Comparison of ENCODE assay signal across 15 cellular contexts in the genomic region with DNA sequence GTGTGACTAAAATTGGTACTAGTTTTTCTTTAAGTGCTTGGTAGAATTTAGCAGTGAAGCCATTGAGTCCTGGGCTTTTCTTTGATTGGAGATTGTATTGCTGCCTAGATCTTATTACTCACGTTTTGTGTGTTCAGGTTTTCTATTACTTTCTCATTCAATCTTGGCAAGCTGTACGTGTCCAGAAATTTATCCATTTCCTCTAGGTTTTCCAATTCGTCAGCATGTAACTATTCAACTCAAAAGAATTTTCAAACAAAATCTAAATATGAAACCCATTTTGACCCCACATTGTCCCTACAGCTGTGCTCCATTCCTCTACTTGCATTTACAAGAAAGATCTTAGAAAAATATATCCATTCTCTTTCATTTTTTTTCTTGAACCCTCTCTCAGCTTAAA.
DNase-seq lines count a peak whose midpoint lies in the region; ATAC-seq and TF ChIP-seq lines count a peak whose summit lies in the region.
"Had no signal": no experiment of that assay in that cellular context is flagged by ENCODE, and none has a peak within 500 bp of the region (broad histone marks: within the 10 kb centered on the region; RNA-seq: fewer than 3 reads in every experiment).

No MANE protein-coding gene starts in this region.

- H3K4me3 ChIP-seq in SK-N-SH (ENCODE audit: low read depth in 2 of 2, low read length in 1 of 2) (no peak overlapping the region), IMR-90 (ENCODE audit: insufficient read depth, low read depth, low read length) (no peak overlapping the region)

- ATAC-seq in SK-N-SH treated with all-trans-retinoic acid at 6 μM for 48 hours (no peak; the same call in 2 of the 3 replicates), IMR-90 (ENCODE audit: low read depth) (peak; percentile 81), HG02571 (IDR thresholded peaks at IDR 0.05; ENCODE audit: unreplicated experiment) (no peak)
- ATAC-seq in activated CD4-positive, CD25-positive, alpha-beta regulatory T cell treated with anti-CD3 and anti-CD28 coated beads, Interleukin-2, amount 50 U/mL, for 24 hours: no peak
- ATAC-seq: HCT116, HepG2 had no signal

- dilution Hi-C loops in IMR-90 (cut with HindIII; ENCODE audit: low sequenced_read_pairs, unreplicated experiment): no loop called here

- in situ Hi-C loops in IMR-90 (cut with MboI; ENCODE audit: low sequenced_read_pairs): no loop called here

- no peaks in the 10 kb centered on the region for H3K9me2 ChIP-seq in SK-N-SH

- no peak overlapping the region for H3K56ac ChIP-seq in IMR-90 (ENCODE audit: extremely low read depth, insufficient read depth, low read length)

- H2BK20ac ChIP-seq in IMR-90 (ENCODE audit: low read depth, low read length): peak overlapping the region; percentile 15; the same call in 1 of the 2 replicates

- H3K4ac ChIP-seq in IMR-90 (ENCODE audit: low read depth, low read length): no peak overlapping the region; the same call in 1 of the 2 replicates

- H3K79me2 ChIP-seq in SK-N-SH (ENCODE audit: insufficient read depth): no peaks in the 10 kb centered on the region

- H3K9ac ChIP-seq in SK-N-SH (no peak overlapping the region), IMR-90 (ENCODE audit: low read depth, low read length) (no peak overlapping the region)

- H2BK5ac ChIP-seq in IMR-90 (ENCODE audit: low read depth, low read length, poor library complexity, severe bottlenecking): peak overlapping the region; percentile 81

- H3K14ac ChIP-seq in IMR-90 (replicated peaks; ENCODE audit: low read depth, low read length): no peak overlapping the region

- BruUV-seq in IMR-90 (replicated peaks; lab: Mats Ljungman, UMichigan): no TSS peak

- H2AK5ac ChIP-seq in IMR-90 (ENCODE audit: low read depth, low read length): no peak overlapping the region

- 6% methylated on average over 3 of the region's 3 CpGs for WGBS in SK-N-SH (ENCODE audit: low lambda C conversion rate)
- 17% methylated on average over 1 of the region's 3 CpGs; no CpG with 5 or more reads in 1 of the 2 experiments for WGBS in IMR-90 (ENCODE audit: extremely low coverage in 2 of 2, insufficient read length in 1 of 2), 2 experiments

- no peaks in the 10 kb centered on the region for H3K9me1 ChIP-seq in IMR-90 (ENCODE audit: insufficient read depth, low read length)

- no peaks in the 10 kb centered on the region for H3K79me1 ChIP-seq in IMR-90 (ENCODE audit: low read depth in 1 of 2, low read length in 2 of 2)

- H3K36me3 ChIP-seq in SK-N-SH (replicated peaks in 1 of 2; ENCODE audit: control insufficient read depth in 1 of 2, insufficient read depth in 2 of 2, low read length in 1 of 2) (no peaks in the 10 kb centered on the region), IMR-90 (ENCODE audit: control insufficient read depth, insufficient read depth, low read length) (no peaks in the 10 kb centered on the region)

- TF ChIP-seq RAD21 in SK-N-SH (IDR thresholded peaks at IDR 0.05; ENCODE audit: low read length): no peak
- TF ChIP-seq RAD21 in IMR-90 (IDR thresholded peaks at IDR 0.05; ENCODE audit: low read length): no peak

- H2BK15ac ChIP-seq in IMR-90 (ENCODE audit: low read depth, low read length): 0 out of 3 replicates have a peak overlapping the region, but pooled peaks have one; percentile 68

- H2AFZ ChIP-seq in SK-N-SH (ENCODE audit: low read depth) (peak overlapping the region; percentile 58), IMR-90 (replicated peaks; ENCODE audit: low read length, poor library complexity) (no peak overlapping the region)

- CTCF ChIA-PET in SK-N-SH (lab: Yijun Ruan, JAX) (no interaction called here), IMR-90 (lab: Yijun Ruan, JAX) (no interaction called here)

- no peak overlapping the region for H3K27ac ChIP-seq in SK-N-SH (ENCODE audit: low read depth in 2 of 2, low read length in 1 of 2)
- H3K27ac ChIP-seq in IMR-90 (ENCODE audit: insufficient read depth, low read length): peak overlapping the region; percentile 52; the same call in 1 of the 2 replicates
- H3K27ac ChIP-seq: 22Rv1 had no signal

- no peak for DNase-seq in SK-N-SH
- DNase-seq in IMR-90: peak; percentile 90
- peak; percentile 63 for DNase-seq in fibroblast of peridontal ligament (ENCODE audit: extremely low read depth)
- DNase-seq in stromal cell of bone marrow (ENCODE audit: low read depth): peak; percentile 6
- DNase-seq in OCI-M2 (lab: John Stamatoyannopoulos, UW; ENCODE audit: unreplicated experiment): no peak
- DNase-seq: C1 segment of cervical spinal cord; Calu3; CD4-positive, alpha-beta T cell; DMS 273 treated with DMSO at 0.1 percent for 48 hours had no signal

- peak overlapping the region; percentile 92; the same call in 1 of the 2 replicates for H2BK120ac ChIP-seq in IMR-90 (ENCODE audit: low read depth, low read length)

- H3K9me3 ChIP-seq in SK-N-SH (no peaks in the 10 kb centered on the region), IMR-90 (ENCODE audit: control insufficient read depth, insufficient read depth, low read length) (no peaks in the 10 kb centered on the region)

- H3K23ac ChIP-seq in IMR-90 (ENCODE audit: low read depth, low read length): no peak overlapping the region

- TF ChIP-seq CTCF in SK-N-SH (IDR thresholded peaks at IDR 0.05): no peak
- TF ChIP-seq CTCF in IMR-90 (conservative IDR thresholded peaks at IDR 0.05; ENCODE audit: low read depth, low read length): no peak

- no peaks in the 10 kb centered on the region for H3F3A ChIP-seq in SK-N-SH (replicated peaks; ENCODE audit: insufficient read depth)

- H3K4me1 ChIP-seq in SK-N-SH (ENCODE audit: control insufficient read depth in 1 of 2, insufficient read depth in 2 of 2, low read depth in 1 of 2, low read length in 1 of 2) (no peaks in the 10 kb centered on the region), IMR-90 (ENCODE audit: control insufficient read depth, insufficient read depth, low read length) (peaks cover 6% of the 10 kb centered on the region)

- POLR2A ChIA-PET in SK-N-SH (lab: Yijun Ruan, JAX) (no interaction called here), IMR-90 (lab: Charles Lee; ENCODE audit: unreplicated experiment) (no interaction called here)

- peak overlapping the region; percentile 54; the same call in 1 of the 2 replicates for H4K5ac ChIP-seq in IMR-90 (ENCODE audit: low read depth, low read length)

- H3K4me2 ChIP-seq in SK-N-SH: 0 out of 2 replicates have a peak overlapping the region, but pooled peaks have one; percentile 19
- H3K4me2 ChIP-seq in IMR-90 (ENCODE audit: low read depth, low read length): peak overlapping the region; percentile 49; the same call in 1 of the 2 replicates

- peak overlapping the region; percentile 83 for H3K18ac ChIP-seq in IMR-90 (ENCODE audit: low read depth, low read length)

- no peak for TF ChIP-seq POLR2A in IMR-90 (IDR thresholded peaks at IDR 0.05; ENCODE audit: low read depth, low read length)

- H2AK9ac ChIP-seq in IMR-90 (replicated peaks; ENCODE audit: low read depth, low read length, poor library complexity): no peak overlapping the region

- intact Hi-C loops in IMR-90 (cut with micrococcal nuclease): no loop called here

- no peaks in the 10 kb centered on the region for H4K20me1 ChIP-seq in SK-N-SH (ENCODE audit: insufficient read depth)
- H4K20me1 ChIP-seq in IMR-90 (ENCODE audit: insufficient read depth, low read length): no peaks in the 10 kb centered on the region

- H4K91ac ChIP-seq in IMR-90 (ENCODE audit: insufficient read depth, low read depth, low read length): no peak overlapping the region

- peak overlapping the region in 1 of 2 experiments; percentile 79; a peak in 2 of 4 replicates for H4K8ac ChIP-seq in IMR-90 (ENCODE audit: low read depth in 2 of 2, low read length in 2 of 2)

- H3K27me3 ChIP-seq in SK-N-SH (ENCODE audit: insufficient read depth): no peaks in the 10 kb centered on the region
- H3K27me3 ChIP-seq in IMR-90 (ENCODE audit: control insufficient read depth, insufficient read depth, low read length): no peaks in the 10 kb centered on the region

- TF ChIP-seq EP300 in SK-N-SH (IDR thresholded peaks at IDR 0.05; ENCODE audit: borderline replicate concordance in 1 of 2, low read depth in 1 of 2, low read length in 1 of 2): no peak

TF ChIP-seq in SK-N-SH, 30 proteins besides CTCF, POLR2A, EP300 and RAD21:
- TF ChIP-seq NFIC (IDR thresholded peaks at IDR 0.05; ENCODE audit: borderline replicate concordance): 0 out of 2 replicates have a peak, but pooled peaks have one; percentile 9
- no peak for TF ChIP-seq TCF12 (IDR thresholded peaks at IDR 0.05)

TF ChIP-seq in SK-N-SH treated with all-trans-retinoic acid at 6 μM for 48 hours, 23 proteins besides CTCF, POLR2A, EP300 and RAD21 (continues in another document):
- no peak for TF ChIP-seq ZNF8 (CRISPR knock-in tag; IDR thresholded peaks at IDR 0.05)
- no peak for TF ChIP-seq ZFP3 (CRISPR knock-in tag; IDR thresholded peaks at IDR 0.05)
- TF ChIP-seq, protein P1, sequence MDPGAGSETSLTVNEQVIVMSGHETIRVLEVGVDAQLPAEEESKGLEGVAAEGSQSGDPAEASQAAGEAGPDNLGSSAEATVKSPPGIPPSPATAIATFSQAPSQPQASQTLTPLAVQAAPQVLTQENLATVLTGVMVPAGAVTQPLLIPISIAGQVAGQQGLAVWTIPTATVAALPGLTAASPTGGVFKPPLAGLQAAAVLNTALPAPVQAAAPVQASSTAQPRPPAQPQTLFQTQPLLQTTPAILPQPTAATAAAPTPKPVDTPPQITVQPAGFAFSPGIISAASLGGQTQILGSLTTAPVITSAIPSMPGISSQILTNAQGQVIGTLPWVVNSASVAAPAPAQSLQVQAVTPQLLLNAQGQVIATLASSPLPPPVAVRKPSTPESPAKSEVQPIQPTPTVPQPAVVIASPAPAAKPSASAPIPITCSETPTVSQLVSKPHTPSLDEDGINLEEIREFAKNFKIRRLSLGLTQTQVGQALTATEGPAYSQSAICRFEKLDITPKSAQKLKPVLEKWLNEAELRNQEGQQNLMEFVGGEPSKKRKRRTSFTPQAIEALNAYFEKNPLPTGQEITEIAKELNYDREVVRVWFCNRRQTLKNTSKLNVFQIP (CRISPR knock-in tag; IDR thresholded peaks at IDR 0.05; ENCODE audit: borderline replicate concordance, low read depth): no peak

TF ChIP-seq in IMR-90, 13 proteins besides CTCF, POLR2A, EP300 and RAD21:
- no peak for TF ChIP-seq MAZ (IDR thresholded peaks at IDR 0.05; ENCODE audit: borderline replicate concordance, low read depth, low read length)
- TF ChIP-seq NFE2L2 (IDR thresholded peaks at IDR 0.05; ENCODE audit: low read depth, low read length): no peak
- 0 out of 2 replicates have a peak, but pooled peaks have one; percentile 31 for TF ChIP-seq BHLHE40 (IDR thresholded peaks at IDR 0.05; ENCODE audit: low read depth, low read length)

Comparison
In these comparisons a context has a peak if more than half of its experiments do, and no peak if none do; other contexts are left out.
1. DNase-seq: peak in IMR-90 (single experiment), fibroblast of peridontal ligament (single experiment) and stromal cell of bone marrow (single experiment); none in SK-N-SH (single experiment) and OCI-M2 (single experiment).